ENCODE assay signal across 1 cellular context in genomic region chr11:46896719-46897406, GRCh38.
TF ChIP-seq lines count a peak whose summit lies in the region.

No MANE protein-coding gene starts in this region.

TF ChIP-seq in IMR-90, 13 proteins besides CTCF, POLR2A, EP300 and RAD21 (continued from another document):
- TF ChIP-seq, protein P1, sequence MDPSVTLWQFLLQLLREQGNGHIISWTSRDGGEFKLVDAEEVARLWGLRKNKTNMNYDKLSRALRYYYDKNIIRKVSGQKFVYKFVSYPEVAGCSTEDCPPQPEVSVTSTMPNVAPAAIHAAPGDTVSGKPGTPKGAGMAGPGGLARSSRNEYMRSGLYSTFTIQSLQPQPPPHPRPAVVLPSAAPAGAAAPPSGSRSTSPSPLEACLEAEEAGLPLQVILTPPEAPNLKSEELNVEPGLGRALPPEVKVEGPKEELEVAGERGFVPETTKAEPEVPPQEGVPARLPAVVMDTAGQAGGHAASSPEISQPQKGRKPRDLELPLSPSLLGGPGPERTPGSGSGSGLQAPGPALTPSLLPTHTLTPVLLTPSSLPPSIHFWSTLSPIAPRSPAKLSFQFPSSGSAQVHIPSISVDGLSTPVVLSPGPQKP (IDR thresholded peaks at IDR 0.05; ENCODE audit: borderline replicate concordance, low read depth, low read length), result no peak
- TF ChIP-seq CHD1 (IDR thresholded peaks at IDR 0.05; ENCODE audit: low read depth, low read length), result no peak
- no peak for TF ChIP-seq NFE2L2 (IDR thresholded peaks at IDR 0.05; ENCODE audit: low read depth, low read length)
- TF ChIP-seq FOS (IDR thresholded peaks at IDR 0.05; ENCODE audit: low read depth, low read length), result no peak
- TF ChIP-seq SMC3 (IDR thresholded peaks at IDR 0.05; ENCODE audit: low read depth, low read length), result no peak
- no peak for TF ChIP-seq MAFK (IDR thresholded peaks at IDR 0.05; ENCODE audit: low read depth, low read length)
- TF ChIP-seq BHLHE40 (IDR thresholded peaks at IDR 0.05; ENCODE audit: low read depth, low read length), result no peak
